1 cellular context compared by ENCODE assay signal in the genomic region with DNA sequence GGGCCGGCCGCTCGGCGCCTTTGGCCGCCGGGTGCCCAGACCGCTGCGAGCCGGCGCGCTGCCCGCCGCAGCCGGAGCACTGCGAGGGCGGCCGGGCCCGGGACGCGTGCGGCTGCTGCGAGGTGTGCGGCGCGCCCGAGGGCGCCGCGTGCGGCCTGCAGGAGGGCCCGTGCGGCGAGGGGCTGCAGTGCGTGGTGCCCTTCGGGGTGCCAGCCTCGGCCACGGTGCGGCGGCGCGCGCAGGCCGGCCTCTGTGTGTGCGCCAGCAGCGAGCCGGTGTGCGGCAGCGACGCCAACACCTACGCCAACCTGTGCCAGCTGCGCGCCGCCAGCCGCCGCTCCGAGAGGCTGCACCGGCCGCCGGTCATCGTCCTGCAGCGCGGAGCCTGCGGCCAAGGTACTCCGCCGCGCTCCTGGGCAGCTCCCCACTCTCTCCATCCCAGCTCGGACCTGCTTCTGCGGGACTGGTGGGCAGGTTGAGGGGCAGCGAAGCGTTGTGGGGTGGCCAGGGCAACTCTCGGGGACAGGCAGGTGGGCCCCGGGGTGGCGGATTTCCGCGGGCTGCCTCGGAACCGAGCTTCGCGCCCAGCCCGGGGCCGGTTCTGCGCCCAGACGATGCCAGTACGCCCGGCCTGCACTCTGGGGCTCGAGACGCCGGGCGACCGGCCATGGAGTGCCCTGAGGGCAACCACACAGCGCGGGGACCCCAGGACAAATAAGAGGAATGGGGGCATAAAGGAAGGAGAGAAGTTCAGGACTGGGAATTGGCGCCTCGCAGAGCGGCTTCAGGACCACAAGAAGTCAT.
A peak's percentile ranks its signal among the peaks of the same experiment; 100 is the strongest.
TF ChIP-seq lines count a peak whose summit lies in the region.

No MANE protein-coding gene starts in this region.

TF ChIP-seq in HepG2, 621 proteins besides CTCF, POLR2A, EP300 and RAD21 (continued from another document):
- TF ChIP-seq NFE2L1 (CRISPR knock-in tag; IDR thresholded peaks at IDR 0.05; ENCODE audit: borderline replicate concordance), result no peak
- TF ChIP-seq ZNF282 (IDR thresholded peaks at IDR 0.05; ENCODE audit: partially characterized antibody), result no peak
- TF ChIP-seq RXRB (CRISPR knock-in tag; IDR thresholded peaks at IDR 0.05; ENCODE audit: borderline replicate concordance), result no peak
- no peak for TF ChIP-seq DNMT3B (CRISPR knock-in tag; conservative IDR thresholded peaks at IDR 0.05)
- TF ChIP-seq RBFOX2 (IDR thresholded peaks at IDR 0.05; ENCODE audit: low read depth, low read length), result 0 out of 2 replicates have a peak, but pooled peaks have one; percentile 14
- TF ChIP-seq, protein P1, sequence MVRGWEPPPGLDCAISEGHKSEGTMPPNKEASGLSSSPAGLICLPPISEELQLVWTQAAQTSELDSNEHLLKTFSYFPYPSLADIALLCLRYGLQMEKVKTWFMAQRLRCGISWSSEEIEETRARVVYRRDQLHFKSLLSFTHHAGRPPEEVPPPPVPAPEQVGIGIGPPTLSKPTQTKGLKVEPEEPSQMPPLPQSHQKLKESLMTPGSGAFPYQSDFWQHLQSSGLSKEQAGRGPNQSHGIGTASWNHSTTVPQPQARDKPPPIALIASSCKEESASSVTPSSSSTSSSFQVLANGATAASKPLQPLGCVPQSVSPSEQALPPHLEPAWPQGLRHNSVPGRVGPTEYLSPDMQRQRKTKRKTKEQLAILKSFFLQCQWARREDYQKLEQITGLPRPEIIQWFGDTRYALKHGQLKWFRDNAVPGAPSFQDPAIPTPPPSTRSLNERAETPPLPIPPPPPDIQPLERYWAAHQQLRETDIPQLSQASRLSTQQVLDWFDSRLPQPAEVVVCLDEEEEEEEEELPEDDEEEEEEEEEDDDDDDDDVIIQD (CRISPR knock-in tag; IDR thresholded peaks at IDR 0.05; ENCODE audit: low read depth), result no peak
- TF ChIP-seq ZNF777 (CRISPR knock-in tag; IDR thresholded peaks at IDR 0.05), result peak; percentile 22; the same call in 1 of the 2 replicates
- TF ChIP-seq, protein P2, sequence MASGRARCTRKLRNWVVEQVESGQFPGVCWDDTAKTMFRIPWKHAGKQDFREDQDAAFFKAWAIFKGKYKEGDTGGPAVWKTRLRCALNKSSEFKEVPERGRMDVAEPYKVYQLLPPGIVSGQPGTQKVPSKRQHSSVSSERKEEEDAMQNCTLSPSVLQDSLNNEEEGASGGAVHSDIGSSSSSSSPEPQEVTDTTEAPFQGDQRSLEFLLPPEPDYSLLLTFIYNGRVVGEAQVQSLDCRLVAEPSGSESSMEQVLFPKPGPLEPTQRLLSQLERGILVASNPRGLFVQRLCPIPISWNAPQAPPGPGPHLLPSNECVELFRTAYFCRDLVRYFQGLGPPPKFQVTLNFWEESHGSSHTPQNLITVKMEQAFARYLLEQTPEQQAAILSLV (CRISPR knock-in tag; IDR thresholded peaks at IDR 0.05; ENCODE audit: borderline replicate concordance), result no peak
- TF ChIP-seq GATAD1 (CRISPR knock-in tag; IDR thresholded peaks at IDR 0.05), result no peak
- no peak for TF ChIP-seq ZNF841 (CRISPR knock-in tag; IDR thresholded peaks at IDR 0.05; ENCODE audit: borderline replicate concordance)
- TF ChIP-seq, protein P3, sequence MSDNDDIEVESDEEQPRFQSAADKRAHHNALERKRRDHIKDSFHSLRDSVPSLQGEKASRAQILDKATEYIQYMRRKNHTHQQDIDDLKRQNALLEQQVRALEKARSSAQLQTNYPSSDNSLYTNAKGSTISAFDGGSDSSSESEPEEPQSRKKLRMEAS (IDR thresholded peaks at IDR 0.05), result peak; percentile 35; the same call in 1 of the 2 replicates
- TF ChIP-seq KLF16 (CRISPR knock-in tag; IDR thresholded peaks at IDR 0.05), result no peak
- no peak for TF ChIP-seq ZSCAN9 (CRISPR knock-in tag; IDR thresholded peaks at IDR 0.05; ENCODE audit: borderline replicate concordance)
- TF ChIP-seq EZH2 (conservative IDR thresholded peaks at IDR 0.05; ENCODE audit: low read depth, low read length), result peak; percentile 75; the same call in 1 of the 2 replicates
- no peak for TF ChIP-seq GATAD2A (CRISPR knock-in tag; IDR thresholded peaks at IDR 0.05)
- TF ChIP-seq, protein P4, sequence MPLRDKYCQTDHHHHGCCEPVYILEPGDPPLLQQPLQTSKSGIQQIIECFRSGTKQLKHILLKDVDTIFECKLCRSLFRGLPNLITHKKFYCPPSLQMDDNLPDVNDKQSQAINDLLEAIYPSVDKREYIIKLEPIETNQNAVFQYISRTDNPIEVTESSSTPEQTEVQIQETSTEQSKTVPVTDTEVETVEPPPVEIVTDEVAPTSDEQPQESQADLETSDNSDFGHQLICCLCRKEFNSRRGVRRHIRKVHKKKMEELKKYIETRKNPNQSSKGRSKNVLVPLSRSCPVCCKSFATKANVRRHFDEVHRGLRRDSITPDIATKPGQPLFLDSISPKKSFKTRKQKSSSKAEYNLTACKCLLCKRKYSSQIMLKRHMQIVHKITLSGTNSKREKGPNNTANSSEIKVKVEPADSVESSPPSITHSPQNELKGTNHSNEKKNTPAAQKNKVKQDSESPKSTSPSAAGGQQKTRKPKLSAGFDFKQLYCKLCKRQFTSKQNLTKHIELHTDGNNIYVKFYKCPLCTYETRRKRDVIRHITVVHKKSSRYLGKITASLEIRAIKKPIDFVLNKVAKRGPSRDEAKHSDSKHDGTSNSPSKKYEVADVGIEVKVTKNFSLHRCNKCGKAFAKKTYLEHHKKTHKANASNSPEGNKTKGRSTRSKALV (CRISPR knock-in tag; IDR thresholded peaks at IDR 0.05), result peak; percentile 91
- no peak for TF ChIP-seq ZNF17 (CRISPR knock-in tag; IDR thresholded peaks at IDR 0.05)
- no peak for TF ChIP-seq HNF1B (CRISPR knock-in tag; IDR thresholded peaks at IDR 0.05)
- no peak for TF ChIP-seq GTF2F1 (IDR thresholded peaks at IDR 0.05; ENCODE audit: low read length)
- no peak for TF ChIP-seq ZNF720 (CRISPR knock-in tag; IDR thresholded peaks at IDR 0.05)
- TF ChIP-seq ZFY (CRISPR knock-in tag; IDR thresholded peaks at IDR 0.05), result peak; percentile 30; the same call in 1 of the 2 replicates
- no peak for TF ChIP-seq ETV5 (CRISPR knock-in tag; IDR thresholded peaks at IDR 0.05; ENCODE audit: borderline replicate concordance)
- no peak for TF ChIP-seq SNRNP70 (IDR thresholded peaks at IDR 0.05; ENCODE audit: low read depth, low read length)
- no peak for TF ChIP-seq ZNF768 (CRISPR knock-in tag; IDR thresholded peaks at IDR 0.05)
- TF ChIP-seq ZNF296 (CRISPR knock-in tag; conservative IDR thresholded peaks at IDR 0.05), result no peak
- no peak for TF ChIP-seq ZFP37 (CRISPR knock-in tag; IDR thresholded peaks at IDR 0.05; ENCODE audit: borderline replicate concordance)
- TF ChIP-seq, protein P5, sequence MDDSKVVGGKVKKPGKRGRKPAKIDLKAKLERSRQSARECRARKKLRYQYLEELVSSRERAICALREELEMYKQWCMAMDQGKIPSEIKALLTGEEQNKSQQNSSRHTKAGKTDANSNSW (CRISPR knock-in tag; IDR thresholded peaks at IDR 0.05; ENCODE audit: borderline replicate concordance), result no peak
- TF ChIP-seq SMYD3 (CRISPR knock-in tag; IDR thresholded peaks at IDR 0.05), result no peak
- TF ChIP-seq ZNF101 (CRISPR knock-in tag; IDR thresholded peaks at IDR 0.05; ENCODE audit: borderline replicate concordance, low read depth), result no peak
- TF ChIP-seq MTF2 (CRISPR knock-in tag; IDR thresholded peaks at IDR 0.05; ENCODE audit: borderline replicate concordance), result peak; percentile 74; the same call in 1 of the 2 replicates
- no peak for TF ChIP-seq ZBTB37 (CRISPR knock-in tag; IDR thresholded peaks at IDR 0.05)
- TF ChIP-seq, protein P6, sequence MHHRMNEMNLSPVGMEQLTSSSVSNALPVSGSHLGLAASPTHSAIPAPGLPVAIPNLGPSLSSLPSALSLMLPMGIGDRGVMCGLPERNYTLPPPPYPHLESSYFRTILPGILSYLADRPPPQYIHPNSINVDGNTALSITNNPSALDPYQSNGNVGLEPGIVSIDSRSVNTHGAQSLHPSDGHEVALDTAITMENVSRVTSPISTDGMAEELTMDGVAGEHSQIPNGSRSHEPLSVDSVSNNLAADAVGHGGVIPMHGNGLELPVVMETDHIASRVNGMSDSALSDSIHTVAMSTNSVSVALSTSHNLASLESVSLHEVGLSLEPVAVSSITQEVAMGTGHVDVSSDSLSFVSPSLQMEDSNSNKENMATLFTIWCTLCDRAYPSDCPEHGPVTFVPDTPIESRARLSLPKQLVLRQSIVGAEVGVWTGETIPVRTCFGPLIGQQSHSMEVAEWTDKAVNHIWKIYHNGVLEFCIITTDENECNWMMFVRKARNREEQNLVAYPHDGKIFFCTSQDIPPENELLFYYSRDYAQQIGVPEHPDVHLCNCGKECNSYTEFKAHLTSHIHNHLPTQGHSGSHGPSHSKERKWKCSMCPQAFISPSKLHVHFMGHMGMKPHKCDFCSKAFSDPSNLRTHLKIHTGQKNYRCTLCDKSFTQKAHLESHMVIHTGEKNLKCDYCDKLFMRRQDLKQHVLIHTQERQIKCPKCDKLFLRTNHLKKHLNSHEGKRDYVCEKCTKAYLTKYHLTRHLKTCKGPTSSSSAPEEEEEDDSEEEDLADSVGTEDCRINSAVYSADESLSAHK (CRISPR knock-in tag; IDR thresholded peaks at IDR 0.05; ENCODE audit: borderline replicate concordance), result no peak
- TF ChIP-seq HHEX (CRISPR knock-in tag; IDR thresholded peaks at IDR 0.05), result no peak
- peak; percentile 68 for TF ChIP-seq HNRNPLL (IDR thresholded peaks at IDR 0.05; ENCODE audit: low read depth, low read length, poor library complexity, severe bottlenecking)
